ENCODE assay signal across 13 cellular contexts in genomic region chr12:93156091-93156490, GRCh38.
DNase-seq lines count a peak whose midpoint lies in the region; FAIRE-seq and TF ChIP-seq lines count a peak whose summit lies in the region.
"Had no signal": no experiment of that assay in that cellular context is flagged by ENCODE, and none has a peak within 500 bp of the region (broad histone marks: within the 10 kb centered on the region; RNA-seq: fewer than 3 reads in every experiment).

No MANE protein-coding gene starts in this region.

- H3K4me1 ChIP-seq in stomach: peaks cover 10 to 21% (median 16%) of the 10 kb centered on the region in 4 donors

- H3K9me3 ChIP-seq in stomach: peaks cover 0 to 5% (median 0%) of the 10 kb centered on the region in 4 donors
- H3K9me3 ChIP-seq: SK-N-SH had no signal

- H3K36me3 ChIP-seq in stomach: no peaks in the 10 kb centered on the region

- TF ChIP-seq POLR2A in stomach (IDR thresholded peaks at IDR 0.05): no peak

- H3K4me3 ChIP-seq in stomach: no peak overlapping the region
- H3K4me3 ChIP-seq in coronary artery: no peak overlapping the region
- H3K4me3 ChIP-seq: skin epidermis had no signal

- 11 to 19% (median 16%) methylated on average over 5 of the region's 5 CpGs for WGBS in stomach, 5 donors

- TF ChIP-seq CTCF in stomach (IDR thresholded peaks at IDR 0.05): no peak
- no peak for TF ChIP-seq CTCF in coronary artery (IDR thresholded peaks at IDR 0.05)

- peak; percentile 19 for DNase-seq in DMS79 treated with DMSO at 0.1 percent for 48 hours (lab: John Stamatoyannopoulos, UW)
- no peak for DNase-seq in DMS79 (lab: John Stamatoyannopoulos, UW)
- peak; percentile 22 to 52 for DNase-seq in NCI-H446 (lab: John Stamatoyannopoulos, UW)
- peak; percentile 48 for DNase-seq in stomach
- DNase-seq in dermis blood vessel endothelial cell: no peak
- DNase-seq in SIG-M5 (lab: John Stamatoyannopoulos, UW): no peak
- DNase-seq in coronary artery (ENCODE audit: low spot score): no peak
- DNase-seq: activated naive CD4-positive, alpha-beta T cell treated with anti-CD3 and anti-CD28 coated beads for 36 hours; effector memory CD8-positive, alpha-beta T cell; SK-N-SH had no signal

- no peak for TF ChIP-seq EP300 in stomach (IDR thresholded peaks at IDR 0.05)

- H3K27me3 ChIP-seq in stomach: no peaks in the 10 kb centered on the region

- intact Hi-C loops in stomach (cut with DNase I; ENCODE audit: low total_unique reads): no loop called here

- H3K27ac ChIP-seq in stomach (peak overlapping the region in 3 of 5 donors; percentile 6 to 65 (median 28)), coronary artery (no peak overlapping the region)
- H3K27ac ChIP-seq: skin epidermis had no signal

- FAIRE-seq in islet of Langerhans (lab: Jason Lieb, UNC): peak; percentile 47
- FAIRE-seq: bronchial epithelial cell had no signal

Comparison
In these comparisons a context has a peak if more than half of its experiments do, and no peak if none do; other contexts are left out.
1. DNase-seq: peak in DMS79 treated with DMSO at 0.1 percent for 48 hours (single experiment), NCI-H446 (2 of 2) and stomach (single experiment); none in DMS79 (single experiment), dermis blood vessel endothelial cell (single experiment), SIG-M5 (single experiment) and coronary artery (single experiment).
2. H3K27ac ChIP-seq: peak in stomach (3 of 5); none in coronary artery (0 of 2).